Comparison of ENCODE assay signal across 11 cellular contexts in the genomic region with DNA sequence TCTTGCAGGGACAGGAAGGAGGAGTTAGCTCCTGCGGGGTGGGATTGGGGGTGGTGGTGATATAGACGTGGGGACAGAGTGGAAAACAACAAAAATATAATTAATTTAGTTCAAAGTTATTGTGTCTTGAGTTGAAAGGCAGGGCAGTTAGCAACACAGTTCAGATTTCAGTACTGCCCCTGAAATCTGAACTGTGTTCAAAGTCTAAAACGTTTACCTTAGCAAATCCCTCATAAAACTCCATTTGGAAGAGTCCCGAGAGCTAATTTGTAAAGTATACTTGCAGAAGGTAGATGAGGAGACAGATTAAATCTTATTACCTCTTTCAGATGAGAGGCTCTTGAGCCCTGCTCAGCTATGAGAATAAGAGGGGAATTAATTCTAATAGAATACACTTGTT. TPM values are rescaled to one million over a fixed set of nuclear protein-coding genes. Genes with fewer than 3 reads are reported as not detected.
DNase-seq lines count a peak whose midpoint lies in the region; ATAC-seq and TF ChIP-seq lines count a peak whose summit lies in the region.
"Not testable (repeated sequence)": the region's sequence is repeated elsewhere in the genome, so short reads cannot be mapped to it uniquely, and the experiment has no call there.
"Had no signal": no experiment of that assay in that cellular context is flagged by ENCODE, and none has a peak within 500 bp of the region (broad histone marks: within the 10 kb centered on the region; RNA-seq: fewer than 3 reads in every experiment).

No MANE protein-coding gene starts in this region.

- H3K4me1 Mint-ChIP-seq in activated T-helper 17 cell treated with anti-CD3 and anti-CD28 coated beads, Interleukin-2, amount 50 U/mL, for 72 hours: peaks cover 12% of the 10 kb centered on the region
- H3K4me1 Mint-ChIP-seq in immature natural killer cell: peaks cover 9 to 11% of the 10 kb centered on the region in 2 donors
- peaks cover 13% of the 10 kb centered on the region for H3K4me1 Mint-ChIP-seq in neural crest cell

- not testable (repeated sequence) for H3K27me3 Mint-ChIP-seq in activated T-helper 17 cell treated with anti-CD3 and anti-CD28 coated beads, Interleukin-2, amount 50 U/mL, for 72 hours; immature natural killer cell (ENCODE audit: low read depth in 3 of 3)
- peaks cover 13% of the 10 kb centered on the region for H3K27me3 Mint-ChIP-seq in neural crest cell (ENCODE audit: low read depth)

- not testable (repeated sequence) for TF ChIP-seq CTCF in C4-2B (conservative IDR thresholded peaks at IDR 0.05); HFF-Myc (IDR thresholded peaks at IDR 0.05; ENCODE audit: low read depth, low read length, missing control alignments); VCaP (conservative IDR thresholded peaks at IDR 0.05); dorsolateral prefrontal cortex (IDR thresholded peaks at IDR 0.05 in 54 of 56, conservative IDR thresholded peaks at IDR 0.05 in 2 of 56; ENCODE audit: low read depth in 1 of 56, partially characterized antibody in 56 of 56); neural crest cell (conservative IDR thresholded peaks at IDR 0.05); stomach (IDR thresholded peaks at IDR 0.05)

- not testable (repeated sequence) for H3K9me3 ChIP-seq in stomach

- ATAC-seq in activated T-helper 17 cell treated with anti-CD3 and anti-CD28 coated beads, Interleukin-2, amount 50 U/mL, for 72 hours (replicated peaks): not testable (repeated sequence)

- H3K4me3 ChIP-seq in HFF-Myc (replicated peaks; ENCODE audit: low read depth, low read length) (peak overlapping the region; percentile 42; the same call in 1 of the 2 replicates), dorsolateral prefrontal cortex (peak overlapping the region in 52 of 59 donors; percentile 56 to 90 (median 80)), stomach (peak overlapping the region; percentile 61 to 89 (median 74))

- 3 to 12% (median 8%) methylated on average over 4 of the region's 4 CpGs for WGBS in stomach, 5 donors

- not testable (repeated sequence) for H3K36me3 Mint-ChIP-seq in activated T-helper 17 cell treated with anti-CD3 and anti-CD28 coated beads, Interleukin-2, amount 50 U/mL, for 72 hours (ENCODE audit: low read depth); immature natural killer cell; neural crest cell (ENCODE audit: low read depth)

- H3K27ac ChIP-seq in C4-2B (peak overlapping the region; percentile 78), VCaP (peak overlapping the region; percentile 50), dorsolateral prefrontal cortex (peak overlapping the region in 11 of 59 donors; percentile 74 to 94 (median 84)), stomach (peak overlapping the region in 1 of 5 donors; percentile 89)

- peaks cover 0 to 24% (median 8%) of the 10 kb centered on the region in 4 donors for H3K4me1 ChIP-seq in stomach

- H3K4me3 Mint-ChIP-seq in activated T-helper 17 cell treated with anti-CD3 and anti-CD28 coated beads, Interleukin-2, amount 50 U/mL, for 72 hours: peak overlapping the region; percentile 84
- H3K4me3 Mint-ChIP-seq in immature natural killer cell (peak overlapping the region; percentile 76 to 99 (median 95)), neural crest cell (peak overlapping the region; percentile 84)

- H3K27ac Mint-ChIP-seq in activated T-helper 17 cell treated with anti-CD3 and anti-CD28 coated beads, Interleukin-2, amount 50 U/mL, for 72 hours; neural crest cell (ENCODE audit: unreplicated experiment): not testable (repeated sequence)
- H3K27ac Mint-ChIP-seq in immature natural killer cell: peak overlapping the region in 1 of 6 donors; percentile 68

- not testable (repeated sequence) for TF ChIP-seq EP300 in stomach (IDR thresholded peaks at IDR 0.05)

- intact Hi-C loops in dorsolateral prefrontal cortex (cut with DNase I); stomach (cut with DNase I; ENCODE audit: low total_unique reads): not testable (repeated sequence)

- not testable (repeated sequence) for H3K27me3 ChIP-seq in dorsolateral prefrontal cortex, stomach

- H3K36me3 ChIP-seq in stomach: not testable (repeated sequence)

- H3K9me3 Mint-ChIP-seq in activated T-helper 17 cell treated with anti-CD3 and anti-CD28 coated beads, Interleukin-2, amount 50 U/mL, for 72 hours; immature natural killer cell; neural crest cell: not testable (repeated sequence)

- TF ChIP-seq POLR2A in stomach (IDR thresholded peaks at IDR 0.05): not testable (repeated sequence)

- not testable (repeated sequence) for DNase-seq in HFF-Myc (ENCODE audit: extremely low read depth, low read depth); dorsolateral prefrontal cortex; immature natural killer cell; neural crest cell (ENCODE audit: low read depth, low spot score); stomach

RNA-seq across cellular contexts. Expression of a gene that starts 1.6 kb away (rescaled TPM):
- total RNA-seq in activated T-helper 17 cell treated with anti-CD3 and anti-CD28 coated beads, Interleukin-2, amount 50 U/mL, for 72 hours: 10 to 100 TPM in 1 of 2 donors, 1 to 10 TPM in 1; 7.3 to 11.7 TPM
- total RNA-seq in dorsolateral prefrontal cortex: 1 to 10 TPM; 2.7 to 9.6 (median 4.8) TPM
- polyA plus RNA-seq in immature natural killer cell: 10 to 100 TPM in 2 of 3 donors, 1 to 10 TPM in 1; 3.6 to 17.3 (median 11.8) TPM
- 19.1 and 21.1 TPM in 2 replicates for total RNA-seq in neural crest cell
- total RNA-seq in stomach: 1 to 10 TPM in 3 of 5 donors, not detected in 2; 2.5 to 9.9 (median 6.6) TPM
- 1 to 10 TPM; 6.3 to 9.6 (median 6.4) TPM for polyA plus RNA-seq in stomach

RNA-seq across cellular contexts. Expression of a gene that starts 27.5 kb away (rescaled TPM):
- 10 to 100 TPM; 15.1 to 38.1 TPM for total RNA-seq in activated T-helper 17 cell treated with anti-CD3 and anti-CD28 coated beads, Interleukin-2, amount 50 U/mL, for 72 hours
- total RNA-seq in dorsolateral prefrontal cortex: 10 to 100 TPM; 14.4 to 28.9 (median 21.0) TPM
- 10 to 100 TPM; 29.2 to 47.5 (median 32.8) TPM for polyA plus RNA-seq in immature natural killer cell
- 23.2 and 25.2 TPM in 2 replicates for total RNA-seq in neural crest cell
- 10 to 100 TPM in 4 of 5 donors, 1 to 10 TPM in 1; 4.5 to 53.9 (median 27.5) TPM for total RNA-seq in stomach
- 10 to 100 TPM in 2 of 3 donors, 1 to 10 TPM in 1; 9.6 to 16.6 (median 11.2) TPM for polyA plus RNA-seq in stomach

RNA-seq across cellular contexts. Expression of a gene that starts 33.4 kb away (rescaled TPM):
- not detected for total RNA-seq in activated T-helper 17 cell treated with anti-CD3 and anti-CD28 coated beads, Interleukin-2, amount 50 U/mL, for 72 hours
- total RNA-seq in dorsolateral prefrontal cortex (10 to 100 TPM in 116 of 120 experiments, 1 to 10 TPM in 4; 7.8 to 64.9 (median 22.1) TPM), neural crest cell (not detected in 2 replicates), stomach (10 to 100 TPM in 4 of 5 donors, 1 to 10 TPM in 1; 7.6 to 81.3 (median 11.7) TPM)
- polyA plus RNA-seq in immature natural killer cell (not detected), stomach (100 to 1,000 TPM in 1 of 3 donors, 10 to 100 TPM in 2; 90.5 to 135 (median 96.5) TPM)
- total RNA-seq: A673; SJSA1; T-helper 2 cell treated with Interferon-gamma antibody and Interleukin-4, amounts not matched to agents 100 ng/mL and 5 ng/mL, for 36 hours had no signal
